Comparison of ENCODE assay signal across 6 cellular contexts in the genomic region with DNA sequence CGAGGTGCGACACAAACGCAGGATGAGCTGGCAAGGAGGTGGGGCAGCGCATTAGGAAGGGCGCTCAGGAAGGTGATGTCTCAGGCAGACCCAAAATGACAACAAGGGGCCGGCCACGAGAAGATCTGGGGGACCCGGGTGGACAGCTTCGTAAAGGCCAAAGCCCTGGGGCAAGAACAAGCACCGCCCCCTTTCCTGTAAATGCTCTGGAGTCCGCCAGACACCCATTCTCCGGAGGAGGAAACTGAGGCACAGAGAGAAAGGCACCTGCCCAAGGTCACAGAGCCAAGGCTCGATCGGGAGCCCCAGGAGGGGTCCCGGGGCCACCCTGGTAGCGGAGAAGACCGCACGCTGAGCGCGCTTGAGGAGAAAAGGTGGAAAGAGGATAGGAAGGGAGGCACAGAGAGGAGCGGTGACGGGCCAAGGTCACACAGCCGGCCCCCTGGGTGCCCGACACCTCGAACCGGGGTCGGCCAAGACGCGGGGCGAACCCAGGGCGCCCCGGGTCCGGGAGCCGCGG. TPM values are rescaled to one million over a fixed set of nuclear protein-coding genes. Genes with fewer than 3 reads are reported as not detected.
DNase-seq lines count a peak whose midpoint lies in the region; ATAC-seq and TF ChIP-seq lines count a peak whose summit lies in the region.

No MANE protein-coding gene starts in this region.

- H3K36me3 ChIP-seq in cardiac muscle cell (peaks cover 22% of the 10 kb centered on the region), psoas muscle (ENCODE audit: insufficient read depth in 1 of 2, low read depth in 1 of 2) (peaks cover 3 to 63% of the 10 kb centered on the region in 2 donors)

- H3K4me3 ChIP-seq in cardiac muscle cell (peak overlapping the region; percentile 85), dorsolateral prefrontal cortex (peak overlapping the region; percentile 70 to 100 (median 98)), psoas muscle (peak overlapping the region; percentile 98)

- no peak for ATAC-seq in Right ventricle myocardium inferior
- ATAC-seq in psoas muscle: peak in 2 of 4 donors; percentile 0
- ATAC-seq in HG03469 (IDR thresholded peaks at IDR 0.05; ENCODE audit: unreplicated experiment): no peak
- no peak for ATAC-seq in GM18867 (IDR thresholded peaks at IDR 0.05; ENCODE audit: unreplicated experiment)

- 1% methylated on average over 31 to 35 of the region's 35 CpGs for whole genome bisulfite sequencing in psoas muscle, 3 donors

- TF ChIP-seq CTCF in cardiac muscle cell (IDR thresholded peaks at IDR 0.05; ENCODE audit: low read depth, low read length) (no peak), dorsolateral prefrontal cortex (IDR thresholded peaks at IDR 0.05 in 54 of 56, conservative IDR thresholded peaks at IDR 0.05 in 2 of 56; ENCODE audit: low read depth in 1 of 56, partially characterized antibody in 56 of 56) (no peak), psoas muscle (IDR thresholded peaks at IDR 0.05) (no peak)

- no peaks in the 10 kb centered on the region for H3K9me3 ChIP-seq in cardiac muscle cell (ENCODE audit: low read depth)
- H3K9me3 ChIP-seq in psoas muscle: no peaks in the 10 kb centered on the region

- no peak for DNase-seq in cardiac muscle cell (ENCODE audit: low read depth in 1 of 2, low spot score in 1 of 2)
- no peak for DNase-seq in Right ventricle myocardium inferior (ENCODE audit: missing footprints)
- DNase-seq in dorsolateral prefrontal cortex: peak in 1 of 10 donors; percentile 44
- DNase-seq in psoas muscle: peak; percentile 37 to 62

- peak overlapping the region; percentile 91 for H3K27ac ChIP-seq in cardiac muscle cell
- peak overlapping the region; percentile 78 to 99 (median 96) for H3K27ac ChIP-seq in dorsolateral prefrontal cortex
- peak overlapping the region; percentile 89 for H3K27ac ChIP-seq in psoas muscle

- H3K27me3 ChIP-seq in cardiac muscle cell: no peaks in the 10 kb centered on the region
- H3K27me3 ChIP-seq in dorsolateral prefrontal cortex: no peaks in the 10 kb centered on the region
- H3K27me3 ChIP-seq in psoas muscle (ENCODE audit: insufficient read depth in 3 of 3, low read length in 2 of 3): no peaks in the 10 kb centered on the region

- H3K4me1 ChIP-seq in cardiac muscle cell (ENCODE audit: low read depth) (peaks cover 13% of the 10 kb centered on the region), psoas muscle (peaks cover 67% of the 10 kb centered on the region)

- intact Hi-C loops in Right ventricle myocardium inferior (cut with DNase I) (loop anchor here (2.0 kb wide), 1 partner anchor 59 kb away; a partner anchor contains a TSS), dorsolateral prefrontal cortex (cut with DNase I) (loop anchor here (2.0 to 5.0 kb wide), 2 partner anchors 59 to 100 kb away; a partner anchor contains a TSS), psoas muscle (cut with DNase I) (loop anchor here in 1 of 2 donors (5.0 to 10.0 kb wide), 2 partner anchors 63 to 95 kb away; a partner anchor contains a TSS)

RNA-seq across cellular contexts. Expression of a gene that starts 0.6 kb away (rescaled TPM):
- 36.3 and 55.5 TPM in 2 replicates for total RNA-seq in cardiac muscle cell
- polyA plus RNA-seq in cardiac muscle cell: 66.3 and 71.8 TPM in 2 replicates
- 43.7 TPM for total RNA-seq in Right ventricle myocardium inferior
- total RNA-seq in dorsolateral prefrontal cortex: 100 to 1,000 TPM; 117 to 326 (median 190) TPM
- total RNA-seq in psoas muscle: 10 to 100 TPM; 30.4 to 52.9 (median 45.6) TPM
- polyA plus RNA-seq in psoas muscle: 10 to 100 TPM; 31.0 to 45.2 (median 31.3) TPM

RNA-seq across cellular contexts. Expression of a gene that starts 0.9 kb away (rescaled TPM):
- total RNA-seq in cardiac muscle cell (79.5 and 108 TPM in 2 replicates), Right ventricle myocardium inferior (59.8 TPM), dorsolateral prefrontal cortex (100 to 1,000 TPM; 102 to 184 (median 133) TPM), psoas muscle (10 to 100 TPM; 51.3 to 88.9 (median 65.1) TPM)
- polyA plus RNA-seq in cardiac muscle cell (127 and 161 TPM in 2 replicates), psoas muscle (10 to 100 TPM; 53.7 to 83.1 (median 61.0) TPM)

RNA-seq across cellular contexts. Expression of a gene that starts 54.3 kb away (rescaled TPM):
- total RNA-seq in cardiac muscle cell (1.3 and 2.4 TPM in 2 replicates), Right ventricle myocardium inferior (not detected), dorsolateral prefrontal cortex (10 to 100 TPM in 1 of 120 experiments, 1 to 10 TPM in 118, under 1 TPM in 1; 0.95 to 14.6 (median 4.4) TPM), psoas muscle (under 1 TPM in 3 of 4 donors, not detected in 1; 0.09 to 0.38 (median 0.27) TPM)
- polyA plus RNA-seq in cardiac muscle cell (1.9 and 3.7 TPM in 2 replicates), psoas muscle (under 1 TPM in 2 of 3 donors, not detected in 1; 0.06 to 0.18 TPM)

RNA-seq across cellular contexts. Expression of a gene that starts 58.3 kb away (rescaled TPM):
- total RNA-seq in cardiac muscle cell (59.1 and 90.7 TPM in 2 replicates), Right ventricle myocardium inferior (172 TPM), dorsolateral prefrontal cortex (10 to 100 TPM; 42.0 to 91.5 (median 69.5) TPM), psoas muscle (100 to 1,000 TPM; 103 to 133 (median 119) TPM)
- polyA plus RNA-seq in cardiac muscle cell (134 and 173 TPM in 2 replicates), psoas muscle (100 to 1,000 TPM; 138 to 245 (median 234) TPM)

RNA-seq across cellular contexts. Expression of a gene that starts 58.8 kb away (rescaled TPM):
- total RNA-seq in cardiac muscle cell (62.5 and 80.5 TPM in 2 replicates), Right ventricle myocardium inferior (3.9 TPM), dorsolateral prefrontal cortex (10 to 100 TPM; 20.4 to 80.3 (median 55.4) TPM), psoas muscle (1 to 10 TPM; 4.5 to 6.2 (median 4.6) TPM)
- polyA plus RNA-seq in cardiac muscle cell (60.1 and 61.9 TPM in 2 replicates), psoas muscle (10 to 100 TPM in 2 of 3 donors, 1 to 10 TPM in 1; 4.7 to 15.6 (median 11.7) TPM)

Comparison
In these comparisons a context has a peak if more than half of its experiments do, and no peak if none do; other contexts are left out.
1. DNase-seq: peak in psoas muscle (2 of 2); none in cardiac muscle cell (0 of 2) and Right ventricle myocardium inferior (single experiment).
2. Peak in every context shown above with its lines, with median percentiles within 50 percentile points of each other: H3K27ac ChIP-seq and H3K4me3 ChIP-seq.